In genomic region chr16:78381060-78381459, GRCh38 we compare ENCODE assay signal across 22 cellular contexts.
DNase-seq lines count a peak whose midpoint lies in the region; ATAC-seq lines count a peak whose summit lies in the region.
"Had no signal": no experiment of that assay in that cellular context is flagged by ENCODE, and none has a peak within 500 bp of the region (broad histone marks: within the 10 kb centered on the region; RNA-seq: fewer than 3 reads in every experiment).

No MANE protein-coding gene starts in this region.

- H3K36me3 Mint-ChIP-seq in stimulated activated effector memory CD8-positive, alpha-beta T cell treated with anti-CD3 and anti-CD28 coated beads, Interleukin-12 subunit alpha, Interleukin-12 subunit beta, amount 100 ng/mL, for 72 hours, result no peaks in the 10 kb centered on the region
- H3K36me3 Mint-ChIP-seq: CD14-positive monocyte; CD4-positive, CD25-positive, alpha-beta regulatory T cell had no signal

- H3K4me1 Mint-ChIP-seq in stimulated activated effector memory CD8-positive, alpha-beta T cell treated with anti-CD3 and anti-CD28 coated beads, Interleukin-12 subunit alpha, Interleukin-12 subunit beta, amount 100 ng/mL, for 72 hours, result no peaks in the 10 kb centered on the region
- H3K4me1 Mint-ChIP-seq: CD14-positive monocyte; CD4-positive, alpha-beta memory T cell; CD4-positive, CD25-positive, alpha-beta regulatory T cell; CD8-positive, alpha-beta memory T cell had no signal

- no peaks in the 10 kb centered on the region for H3K9me3 Mint-ChIP-seq in stimulated activated effector memory CD8-positive, alpha-beta T cell treated with anti-CD3 and anti-CD28 coated beads, Interleukin-12 subunit alpha, Interleukin-12 subunit beta, amount 100 ng/mL, for 72 hours
- H3K9me3 Mint-ChIP-seq: CD4-positive, CD25-positive, alpha-beta regulatory T cell had no signal

- no peak overlapping the region for H3K4me3 Mint-ChIP-seq in stimulated activated effector memory CD8-positive, alpha-beta T cell treated with anti-CD3 and anti-CD28 coated beads, Interleukin-12 subunit alpha, Interleukin-12 subunit beta, amount 100 ng/mL, for 72 hours
- H3K4me3 Mint-ChIP-seq: CD14-positive monocyte; CD4-positive, alpha-beta memory T cell; CD4-positive, CD25-positive, alpha-beta regulatory T cell; CD8-positive, alpha-beta memory T cell had no signal

- peak; percentile 69 for ATAC-seq in stimulated activated effector memory CD8-positive, alpha-beta T cell treated with anti-CD3 and anti-CD28 coated beads, Interleukin-12 subunit alpha, Interleukin-12 subunit beta, amount 100 ng/mL, for 72 hours
- ATAC-seq in stimulated activated naive CD8-positive, alpha-beta T cell treated with anti-CD3 and anti-CD28 coated beads, Interleukin-15, Interleukin-2, amounts not matched to agents 100 U/mL and 50 U/mL, for 24 hours, result peak; percentile 9
- ATAC-seq in HG03342 (IDR thresholded peaks at IDR 0.05; ENCODE audit: unreplicated experiment), result no peak
- ATAC-seq: A549, GM12878 had no signal

- DNase-seq in NCI-H1694 treated with DMSO at 0.1 percent for 48 hours (lab: John Stamatoyannopoulos, UW), result peak; percentile 2
- no peak for DNase-seq in NCI-H1694 (lab: John Stamatoyannopoulos, UW)
- DNase-seq in stimulated activated effector memory CD8-positive, alpha-beta T cell treated with anti-CD3 and anti-CD28 coated beads, Interleukin-12 subunit alpha, Interleukin-12 subunit beta, amount 100 ng/mL, for 72 hours (ENCODE audit: low spot score in 2 of 2), result no peak
- no peak for DNase-seq in stimulated activated naive CD8-positive, alpha-beta T cell treated with anti-CD3 and anti-CD28 coated beads, Interleukin-15, Interleukin-2, amounts not matched to agents 100 U/mL and 50 U/mL, for 24 hours
- no peak for DNase-seq in stimulated activated CD4-positive, alpha-beta T cell treated with anti-CD3 and anti-CD28 coated beads, Interleukin-15, amount 100 ng/mL, for 24 hours
- DNase-seq: BE2C; C1 segment of cervical spinal cord; CD4-positive, alpha-beta memory T cell; CD4-positive, CD25-positive, alpha-beta regulatory T cell; CD8-positive, alpha-beta memory T cell; COR-L47; DMS 273 treated with DMSO at 0.1 percent for 48 hours; DMS153; DMS53; DMS79; DND-41; EL; GDM1 had no signal

- no peak overlapping the region for H3K27ac Mint-ChIP-seq in stimulated activated effector memory CD8-positive, alpha-beta T cell treated with anti-CD3 and anti-CD28 coated beads, Interleukin-12 subunit alpha, Interleukin-12 subunit beta, amount 100 ng/mL, for 72 hours
- H3K27ac Mint-ChIP-seq: CD14-positive monocyte; CD4-positive, alpha-beta memory T cell; CD8-positive, alpha-beta memory T cell had no signal
